ENCODE assay signal across 9 cellular contexts in genomic region chr4:152382057-152382785, GRCh38.
A peak's percentile ranks its signal among the peaks of the same experiment; 100 is the strongest.
DNase-seq lines count a peak whose midpoint lies in the region; ATAC-seq and TF ChIP-seq lines count a peak whose summit lies in the region.
"Had no signal": no experiment of that assay in that cellular context is flagged by ENCODE, and none has a peak within 500 bp of the region (broad histone marks: within the 10 kb centered on the region; RNA-seq: fewer than 3 reads in every experiment).

No MANE protein-coding gene starts in this region.

- H3K4me3 Mint-ChIP-seq in nephron: peak overlapping the region in 2 of 3 experiments; percentile 69 to 82

- H3K27me3 Mint-ChIP-seq in nephron (ENCODE audit: low read depth): no peaks in the 10 kb centered on the region

- peak overlapping the region in 2 of 3 experiments; percentile 32 to 33 for H3K27ac Mint-ChIP-seq in nephron

- H3K4me1 Mint-ChIP-seq in nephron: peaks cover 10% of the 10 kb centered on the region

- no peaks in the 10 kb centered on the region for H3K36me3 Mint-ChIP-seq in nephron (ENCODE audit: low read depth)

- DNase-seq in EH (ENCODE audit: low read depth) (peak; percentile 22), cardiac fibroblast (ENCODE audit: low read depth in 2 of 2) (peak; percentile 29 to 39), NCI-H446 (lab: John Stamatoyannopoulos, UW) (no peak), posterior cingulate gyrus (no peak), SKM-1 treated with dmso at 0.1 percent for 144 hours (lab: John Stamatoyannopoulos, UW; ENCODE audit: unreplicated experiment) (no peak)
- DNase-seq: NCI-H1436 had no signal

- intact Hi-C loops in posterior cingulate gyrus (cut with DNase I): no loop called here

- H3K4me3 ChIP-seq in cardiac fibroblast (replicated peaks in 1 of 2; ENCODE audit: low read depth in 2 of 2, low read length in 2 of 2): peak overlapping the region in 1 of 2 donors; percentile 13

- peak; percentile 58 for ATAC-seq in HG03064 (IDR thresholded peaks at IDR 0.05; ENCODE audit: low read depth, unreplicated experiment)
- no peak for ATAC-seq in HG03469 (IDR thresholded peaks at IDR 0.05; ENCODE audit: unreplicated experiment)

- no peak for TF ChIP-seq CTCF in cardiac fibroblast (IDR thresholded peaks at IDR 0.05; ENCODE audit: low read depth, low read length)
- no peak for TF ChIP-seq CTCF in nephron (IDR thresholded peaks at IDR 0.05; ENCODE audit: unreplicated experiment in 3 of 3)

- H3K9me3 Mint-ChIP-seq in nephron: no peaks in the 10 kb centered on the region

Comparison
In these comparisons a context has a peak if more than half of its experiments do, and no peak if none do; other contexts are left out.
1. DNase-seq: peak in EH (single experiment) and cardiac fibroblast (2 of 2); none in NCI-H446 (0 of 2), posterior cingulate gyrus (0 of 10) and SKM-1 treated with dmso at 0.1 percent for 144 hours (single experiment).